1 cellular context compared by ENCODE assay signal in genomic region chr7:100407285-100408180, GRCh38.
A peak's percentile ranks its signal among the peaks of the same experiment; 100 is the strongest.
TF ChIP-seq lines count a peak whose summit lies in the region.

No MANE protein-coding gene starts in this region.

TF ChIP-seq in GM12878, 131 proteins besides CTCF, POLR2A, EP300 and RAD21 (continued from another document):
- no peak for TF ChIP-seq ZNF592 (IDR thresholded peaks at IDR 0.05)
- no peak for TF ChIP-seq SREBF1 (IDR thresholded peaks at IDR 0.05; ENCODE audit: low read length)
- TF ChIP-seq SP1 (IDR thresholded peaks at IDR 0.05; ENCODE audit: low read depth, low read length) = no peak
- TF ChIP-seq GATAD2B (conservative IDR thresholded peaks at IDR 0.05; ENCODE audit: low read depth) = no peak
- TF ChIP-seq NFYA (IDR thresholded peaks at IDR 0.05; ENCODE audit: borderline replicate concordance, low read depth, low read length) = no peak
- no peak for TF ChIP-seq ZNF207 (IDR thresholded peaks at IDR 0.05; ENCODE audit: borderline replicate concordance)
- no peak for TF ChIP-seq ZNF217 (IDR thresholded peaks at IDR 0.05)
- no peak for TF ChIP-seq MYC (IDR thresholded peaks at IDR 0.05; ENCODE audit: insufficient read depth, insufficient read length, insufficient replicate concordance, low read length, severe bottlenecking)
- no peak for TF ChIP-seq ZSCAN29 (IDR thresholded peaks at IDR 0.05)
- no peak for TF ChIP-seq BCLAF1 (IDR thresholded peaks at IDR 0.05)
- TF ChIP-seq BCL3 (IDR thresholded peaks at IDR 0.05; ENCODE audit: borderline replicate concordance, insufficient read depth, low read depth, low read length, poor library complexity, severe bottlenecking) = no peak
- TF ChIP-seq ZNF622 (IDR thresholded peaks at IDR 0.05) = no peak
- TF ChIP-seq IRF4 (IDR thresholded peaks at IDR 0.05; ENCODE audit: low read depth, low read length) = no peak
- peak; percentile 81; the same call in 1 of the 2 replicates for TF ChIP-seq SMC3 (IDR thresholded peaks at IDR 0.05; ENCODE audit: borderline replicate concordance, low read length)
- TF ChIP-seq CBX5 (IDR thresholded peaks at IDR 0.05; ENCODE audit: low read depth) = no peak
- no peak for TF ChIP-seq HSF1 (IDR thresholded peaks at IDR 0.05; ENCODE audit: low read depth, low read length)
- TF ChIP-seq ZNF24 (IDR thresholded peaks at IDR 0.05) = peak; percentile 8; the same call in 1 of the 2 replicates
- no peak for TF ChIP-seq RELA (IDR thresholded peaks at IDR 0.05; ENCODE audit: borderline replicate concordance, partially characterized antibody)
- no peak for TF ChIP-seq SUZ12 (IDR thresholded peaks at IDR 0.05; ENCODE audit: unreplicated experiment)
- peak; percentile 38 for TF ChIP-seq MEF2B (IDR thresholded peaks at IDR 0.05; ENCODE audit: partially characterized antibody, poor library complexity, severe bottlenecking)
- no peak for TF ChIP-seq PAX5 (IDR thresholded peaks at IDR 0.05; ENCODE audit: borderline replicate concordance, low read depth, low read length)
- no peak for TF ChIP-seq IRF3 (IDR thresholded peaks at IDR 0.05)
- no peak for TF ChIP-seq CBX3 (IDR thresholded peaks at IDR 0.05; ENCODE audit: borderline replicate concordance, low read depth)
- no peak for TF ChIP-seq TCF7 (IDR thresholded peaks at IDR 0.05; ENCODE audit: borderline replicate concordance)
- TF ChIP-seq YBX1 (IDR thresholded peaks at IDR 0.05) = no peak
- TF ChIP-seq GABPA (IDR thresholded peaks at IDR 0.05; ENCODE audit: low read depth) = no peak
- peak; percentile 18; the same call in 1 of the 2 replicates for TF ChIP-seq RUNX3 (IDR thresholded peaks at IDR 0.05; ENCODE audit: low read length)
- no peak for TF ChIP-seq ELK1 (IDR thresholded peaks at IDR 0.05; ENCODE audit: low read depth, low read length)
- TF ChIP-seq ATF7 (IDR thresholded peaks at IDR 0.05; ENCODE audit: low read depth) = no peak
- TF ChIP-seq ZBTB33 (IDR thresholded peaks at IDR 0.05) = no peak
- no peak for TF ChIP-seq ZBTB11 (CRISPR knock-in tag; IDR thresholded peaks at IDR 0.05)
